ENCODE assay signal across 14 cellular contexts in genomic region chr11:61697764-61698163, GRCh38. TPM values are rescaled to one million over a fixed set of nuclear protein-coding genes. Genes with fewer than 3 reads are reported as not detected.
A peak's percentile ranks its signal among the peaks of the same experiment; 100 is the strongest.
DNase-seq lines count a peak whose midpoint lies in the region; ATAC-seq and TF ChIP-seq lines count a peak whose summit lies in the region.
"Had no signal": no experiment of that assay in that cellular context is flagged by ENCODE, and none has a peak within 500 bp of the region (broad histone marks: within the 10 kb centered on the region; RNA-seq: fewer than 3 reads in every experiment).

No MANE protein-coding gene starts in this region.

- H3K36me3 Mint-ChIP-seq in activated CD8-positive, alpha-beta T cell treated with anti-CD3 and anti-CD28 coated beads, Interleukin-2, amount 10 ng/mL, durations not matched to agents 7 days and 5 days (ENCODE audit: low read depth): no peaks in the 10 kb centered on the region
- H3K36me3 Mint-ChIP-seq in activated CD8-positive, alpha-beta T cell treated with anti-CD3 and anti-CD28 coated beads for 36 hours (ENCODE audit: low read depth): no peaks in the 10 kb centered on the region
- H3K36me3 Mint-ChIP-seq in endodermal cell (ENCODE audit: low read depth): no peaks in the 10 kb centered on the region

- H3K4me1 ChIP-seq in PC-9 (replicated peaks; ENCODE audit: insufficient read depth) (peaks cover 87% of the 10 kb centered on the region), esophagus squamous epithelium (peaks cover 76 to 97% (median 78%) of the 10 kb centered on the region in 3 donors), suprapubic skin (peaks cover 77% of the 10 kb centered on the region), endodermal cell (ENCODE audit: control insufficient read depth, insufficient read depth, low read length) (no peaks in the 10 kb centered on the region)

- no peak overlapping the region for H3K4me3 Mint-ChIP-seq in activated CD8-positive, alpha-beta T cell treated with anti-CD3 and anti-CD28 coated beads, Interleukin-2, amount 10 ng/mL, durations not matched to agents 7 days and 5 days
- H3K4me3 Mint-ChIP-seq in activated CD8-positive, alpha-beta T cell treated with anti-CD3 and anti-CD28 coated beads for 36 hours: no peak overlapping the region
- H3K4me3 Mint-ChIP-seq in endodermal cell: no peak overlapping the region

- H4K20me1 ChIP-seq in PC-9 (ENCODE audit: insufficient read depth): no peaks in the 10 kb centered on the region

- H3K27ac ChIP-seq in PC-9 (peak overlapping the region; percentile 96), esophagus squamous epithelium (peak overlapping the region; percentile 49 to 93 (median 89)), suprapubic skin (peak overlapping the region; percentile 29), endodermal cell (ENCODE audit: low read depth, low read length) (no peak overlapping the region)
- H3K27ac ChIP-seq: brain microvascular endothelial cell had no signal

- H3K27me3 Mint-ChIP-seq in activated CD8-positive, alpha-beta T cell treated with anti-CD3 and anti-CD28 coated beads, Interleukin-2, amount 10 ng/mL, durations not matched to agents 7 days and 5 days (ENCODE audit: low read depth): peaks cover 4% of the 10 kb centered on the region
- H3K27me3 Mint-ChIP-seq in activated CD8-positive, alpha-beta T cell treated with anti-CD3 and anti-CD28 coated beads for 36 hours: no peaks in the 10 kb centered on the region
- no peaks in the 10 kb centered on the region for H3K27me3 Mint-ChIP-seq in endodermal cell (ENCODE audit: insufficient read depth)

- H3K36me3 ChIP-seq in PC-9 (ENCODE audit: low read depth) (no peaks in the 10 kb centered on the region), esophagus squamous epithelium (no peaks in the 10 kb centered on the region), suprapubic skin (no peaks in the 10 kb centered on the region), endodermal cell (ENCODE audit: control insufficient read depth, insufficient read depth, low read length) (no peaks in the 10 kb centered on the region)
- H3K36me3 ChIP-seq: brain microvascular endothelial cell had no signal

- intact Hi-C loops in activated CD8-positive, alpha-beta T cell treated with anti-CD3 and anti-CD28 coated beads for 36 hours (cut with micrococcal nuclease): no loop called here
- intact Hi-C loops in PC-9 (cut with micrococcal nuclease; ENCODE audit: unreplicated experiment) (loop anchor here (1.0 to 10.0 kb wide), 4 partner anchors 17 to 347 kb away; partner anchors contain the start of gene DAGLA), esophagus squamous epithelium (cut with DNase I) (no loop called here)

- H2AFZ ChIP-seq in PC-9: no peak overlapping the region

- POLR2A ChIA-PET in activated CD8-positive, alpha-beta T cell treated with anti-CD3 and anti-CD28 coated beads, Interleukin-2, amount 10 ng/mL, durations not matched to agents 7 days and 5 days (lab: Charles Lee): no interaction called here
- POLR2A ChIA-PET in activated CD8-positive, alpha-beta T cell treated with anti-CD3 and anti-CD28 coated beads for 36 hours (lab: Charles Lee): no interaction called here
- POLR2A ChIA-PET in PC-9 (lab: Charles Lee; ENCODE audit: unreplicated experiment): no interaction called here

- CTCF ChIA-PET in activated CD8-positive, alpha-beta T cell treated with anti-CD3 and anti-CD28 coated beads, Interleukin-2, amount 10 ng/mL, durations not matched to agents 7 days and 5 days (lab: Charles Lee): interaction anchor here (1.5 to 2.6 kb wide), 2 partner anchors 24 to 36 kb away, joined by 3 to 15 read pairs; no protein-coding TSS in a partner anchor
- CTCF ChIA-PET in activated CD8-positive, alpha-beta T cell treated with anti-CD3 and anti-CD28 coated beads for 36 hours (lab: Charles Lee): interaction anchor here (1.1 to 2.7 kb wide), 6 partner anchors 13 to 252 kb away, joined by 3 to 18 read pairs (median 4); no protein-coding TSS in a partner anchor
- CTCF ChIA-PET in PC-9 (lab: Charles Lee): interaction anchor here (0.7 to 1.5 kb wide), 2 partner anchors 31 to 32 kb away, joined by 4 read pairs; no protein-coding TSS in a partner anchor

- no peak for DNase-seq in activated CD8-positive, alpha-beta T cell treated with anti-CD3 and anti-CD28 coated beads, Interleukin-2, amount 10 ng/mL, durations not matched to agents 7 days and 5 days
- no peak for DNase-seq in activated CD8-positive, alpha-beta T cell treated with anti-CD3 and anti-CD28 coated beads for 36 hours
- no peak for DNase-seq in PC-9
- no peak for DNase-seq in esophagus squamous epithelium (lab: John Stamatoyannopoulos, UW)
- no peak for DNase-seq in suprapubic skin (ENCODE audit: low spot score in 2 of 2)
- no peak for DNase-seq in endodermal cell
- DNase-seq in germinal center (ENCODE audit: low spot score): no peak
- DNase-seq: activated CD4-positive, alpha-beta T cell treated with anti-CD3 and anti-CD28 coated beads, Interleukin-2, amount 50 U/mL, for 4 hours; brain microvascular endothelial cell; Karpas-422; NCI-H2081 treated with DMSO at 0.1 percent for 48 hours had no signal

- no peak for TF ChIP-seq CTCF in activated CD8-positive, alpha-beta T cell treated with anti-CD3 and anti-CD28 coated beads for 36 hours (IDR thresholded peaks at IDR 0.05)
- TF ChIP-seq CTCF in PC-9 (conservative IDR thresholded peaks at IDR 0.05) (no peak), esophagus squamous epithelium (IDR thresholded peaks at IDR 0.05) (no peak), suprapubic skin (IDR thresholded peaks at IDR 0.05) (no peak), endodermal cell (conservative IDR thresholded peaks at IDR 0.05) (no peak)

- H3K27me3 ChIP-seq in PC-9 (ENCODE audit: insufficient read depth, low read depth): no peaks in the 10 kb centered on the region
- H3K27me3 ChIP-seq in esophagus squamous epithelium: no peaks in the 10 kb centered on the region
- no peaks in the 10 kb centered on the region for H3K27me3 ChIP-seq in suprapubic skin
- H3K27me3 ChIP-seq in endodermal cell (ENCODE audit: control insufficient read depth, insufficient read depth, low read length, poor library complexity, severe bottlenecking): no peaks in the 10 kb centered on the region
- H3K27me3 ChIP-seq: brain microvascular endothelial cell had no signal

- H3K4me2 ChIP-seq in PC-9: peak overlapping the region; percentile 69

- BruUV-seq in PC-9 (replicated peaks; lab: Mats Ljungman, UMichigan): TSS peak; percentile 41

- WGBS in esophagus squamous epithelium, 2 donors: 50 to 85% methylated on average over 1 of the region's 1 CpG
- WGBS in suprapubic skin: 96% methylated on average over 1 of the region's 1 CpG
- 89 to 100% methylated on average over 1 of the region's 1 CpG for WGBS in endodermal cell (ENCODE audit: insufficient coverage in 1 of 2, insufficient read length in 1 of 2), 2 experiments

- no peaks in the 10 kb centered on the region for H3K9me2 ChIP-seq in PC-9 (ENCODE audit: insufficient read depth)

- H3K9me3 Mint-ChIP-seq in activated CD8-positive, alpha-beta T cell treated with anti-CD3 and anti-CD28 coated beads, Interleukin-2, amount 10 ng/mL, durations not matched to agents 7 days and 5 days (ENCODE audit: insufficient read depth): no peaks in the 10 kb centered on the region
- no peaks in the 10 kb centered on the region for H3K9me3 Mint-ChIP-seq in activated CD8-positive, alpha-beta T cell treated with anti-CD3 and anti-CD28 coated beads for 36 hours
- no peaks in the 10 kb centered on the region for H3K9me3 Mint-ChIP-seq in endodermal cell
- H3K9me3 Mint-ChIP-seq: activated T-helper 2 cell treated with anti-CD3 and anti-CD28 coated beads, Interferon-gamma antibody, Interleukin-2, Interleukin-4, amounts not matched to agents 10 μg/mL and 5 μg/mL and 100 μg/mL, durations not matched to agents 14 hours and 24 hours and 36 hours had no signal

- H3F3A ChIP-seq in PC-9 (ENCODE audit: insufficient read depth, low read depth): peaks cover 59% of the 10 kb centered on the region

- H3K27ac Mint-ChIP-seq in activated CD8-positive, alpha-beta T cell treated with anti-CD3 and anti-CD28 coated beads, Interleukin-2, amount 10 ng/mL, durations not matched to agents 7 days and 5 days: peak overlapping the region; percentile 60
- no peak overlapping the region for H3K27ac Mint-ChIP-seq in activated CD8-positive, alpha-beta T cell treated with anti-CD3 and anti-CD28 coated beads for 36 hours
- no peak overlapping the region for H3K27ac Mint-ChIP-seq in endodermal cell
- H3K27ac Mint-ChIP-seq: activated T-helper 2 cell treated with anti-CD3 and anti-CD28 coated beads, Interferon-gamma antibody, Interleukin-2, Interleukin-4, amounts not matched to agents 10 μg/mL and 5 μg/mL and 100 μg/mL, durations not matched to agents 14 hours and 24 hours and 36 hours had no signal

- H3K9ac ChIP-seq in endodermal cell (ENCODE audit: extremely low read depth, low read length, poor library complexity, severe bottlenecking): no peak overlapping the region

- H3K9me3 ChIP-seq in PC-9 (ENCODE audit: insufficient read depth, low read depth): no peaks in the 10 kb centered on the region
- H3K9me3 ChIP-seq in esophagus squamous epithelium: no peaks in the 10 kb centered on the region
- H3K9me3 ChIP-seq in suprapubic skin: no peaks in the 10 kb centered on the region
- no peaks in the 10 kb centered on the region for H3K9me3 ChIP-seq in endodermal cell (ENCODE audit: control insufficient read depth, low read length)

- peaks cover 16% of the 10 kb centered on the region for H3K79me2 ChIP-seq in PC-9 (ENCODE audit: low read depth)

- no peak for TF ChIP-seq POLR2A in esophagus squamous epithelium (IDR thresholded peaks at IDR 0.05)
- TF ChIP-seq POLR2A in suprapubic skin (IDR thresholded peaks at IDR 0.05): no peak

- no peak for ATAC-seq in activated CD8-positive, alpha-beta T cell treated with anti-CD3 and anti-CD28 coated beads, Interleukin-2, amount 10 ng/mL, durations not matched to agents 7 days and 5 days
- no peak for ATAC-seq in activated CD8-positive, alpha-beta T cell treated with anti-CD3 and anti-CD28 coated beads for 36 hours
- ATAC-seq in HG03457 (IDR thresholded peaks at IDR 0.05; ENCODE audit: unreplicated experiment): no peak
- ATAC-seq: GM12878 had no signal

- TF ChIP-seq EP300 in suprapubic skin (IDR thresholded peaks at IDR 0.05): no peak

- H3K4me1 Mint-ChIP-seq in activated CD8-positive, alpha-beta T cell treated with anti-CD3 and anti-CD28 coated beads, Interleukin-2, amount 10 ng/mL, durations not matched to agents 7 days and 5 days (ENCODE audit: low read depth): peaks cover 39% of the 10 kb centered on the region
- H3K4me1 Mint-ChIP-seq in activated CD8-positive, alpha-beta T cell treated with anti-CD3 and anti-CD28 coated beads for 36 hours (ENCODE audit: low read depth): peaks cover 28% of the 10 kb centered on the region
- H3K4me1 Mint-ChIP-seq in endodermal cell: peaks cover 33% of the 10 kb centered on the region

- no peak overlapping the region for H3K4me3 ChIP-seq in PC-9
- H3K4me3 ChIP-seq in esophagus squamous epithelium: no peak overlapping the region
- no peak overlapping the region for H3K4me3 ChIP-seq in suprapubic skin
- H3K4me3 ChIP-seq in endodermal cell (ENCODE audit: low read length): no peak overlapping the region
- H3K4me3 ChIP-seq: GM12878 had no signal

RNA-seq across cellular contexts. Expression of gene DAGLA, which starts 17.6 kb away (rescaled TPM):
- total RNA-seq in activated CD8-positive, alpha-beta T cell treated with anti-CD3 and anti-CD28 coated beads, Interleukin-2, amount 10 ng/mL, durations not matched to agents 7 days and 5 days: under 1 TPM in 1 of 2 experiments, not detected in 1; 0.05 TPM
- under 1 TPM in 1 of 2 experiments, not detected in 1; 0.05 TPM for total RNA-seq in activated CD8-positive, alpha-beta T cell treated with anti-CD3 and anti-CD28 coated beads for 36 hours
- 8.3 and 10.1 TPM in 2 replicates for total RNA-seq in PC-9 (2021)
- total RNA-seq in esophagus squamous epithelium: 1 to 10 TPM; 1.7 to 6.9 (median 2.9) TPM
- 1 to 10 TPM in 1 of 4 donors, under 1 TPM in 3; 0.64 to 1.2 (median 0.87) TPM for total RNA-seq in suprapubic skin
- total RNA-seq in endodermal cell: 1 to 10 TPM; 5.6 to 8.7 TPM
- 6.4 TPM for polyA plus RNA-seq in endodermal cell (2013, experiment 1 of 2)
- 5.5 TPM for polyA plus RNA-seq in endodermal cell (2013, experiment 2 of 2)
- polyA plus RNA-seq: GM12878 had no signal

RNA-seq across cellular contexts. Expression of gene MYRF, which starts 54.7 kb away (rescaled TPM):
- total RNA-seq in activated CD8-positive, alpha-beta T cell treated with anti-CD3 and anti-CD28 coated beads, Interleukin-2, amount 10 ng/mL, durations not matched to agents 7 days and 5 days: 1 to 10 TPM; 2.8 to 2.9 TPM
- total RNA-seq in activated CD8-positive, alpha-beta T cell treated with anti-CD3 and anti-CD28 coated beads for 36 hours: 1 to 10 TPM in 1 of 2 experiments, under 1 TPM in 1; 0.97 to 1.6 TPM
- total RNA-seq in PC-9 (2021) (15.3 and 16.3 TPM in 2 replicates), esophagus squamous epithelium (under 1 TPM in 3 of 4 donors, not detected in 1; 0.09 to 0.95 (median 0.22) TPM), suprapubic skin (1 to 10 TPM in 1 of 4 donors, under 1 TPM in 3; 0.24 to 2.8 (median 0.83) TPM), endodermal cell (10 to 100 TPM; 30.3 to 61.7 TPM)
- 16.6 TPM for polyA plus RNA-seq in endodermal cell (2013, experiment 1 of 2)
- 14.9 TPM for polyA plus RNA-seq in endodermal cell (2013, experiment 2 of 2)
